Comparison of ENCODE assay signal across 10 cellular contexts in the genomic region with DNA sequence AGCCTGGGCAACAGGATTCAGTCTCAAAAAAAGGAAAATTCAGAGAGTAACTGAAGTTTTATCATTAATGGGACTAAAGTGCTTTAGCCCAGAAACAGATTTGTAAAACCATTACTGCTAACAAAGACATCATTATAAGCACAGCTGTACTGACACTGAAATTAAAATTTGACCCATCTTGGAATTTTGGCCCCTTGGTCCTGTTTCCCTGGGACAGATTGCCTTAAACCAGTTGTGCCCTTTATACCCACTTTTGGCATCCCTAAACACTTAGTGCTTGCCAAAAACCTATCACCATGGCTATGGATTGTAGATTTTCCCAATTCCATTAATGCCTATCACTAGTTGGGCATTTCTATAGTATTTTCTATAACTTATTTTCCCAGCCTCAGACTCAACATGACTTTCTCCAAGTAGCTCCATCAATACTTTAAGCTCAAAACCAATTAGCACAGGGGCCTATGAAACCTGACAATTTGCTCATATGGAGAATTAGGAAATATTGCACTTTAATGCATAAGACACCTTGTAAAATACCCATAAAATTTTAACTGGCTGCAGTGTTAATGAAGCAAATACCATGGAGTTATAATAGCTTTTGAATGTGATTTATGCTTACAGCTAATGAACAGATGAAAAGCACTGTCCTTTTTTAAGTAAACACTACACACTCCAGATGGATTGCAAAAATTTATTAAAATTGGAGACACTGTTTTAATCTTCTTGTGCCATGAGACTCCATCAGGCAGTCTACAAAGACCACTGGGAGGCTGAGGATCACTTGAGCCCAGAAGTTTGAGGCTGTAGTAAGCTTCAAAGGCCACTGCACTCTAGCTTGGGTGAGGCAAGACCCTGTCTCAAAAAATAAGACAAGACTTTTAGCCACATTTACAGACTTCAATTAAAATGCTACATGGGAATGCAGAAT. TPM values are rescaled to one million over a fixed set of nuclear protein-coding genes. Genes with fewer than 3 reads are reported as not detected.
DNase-seq lines count a peak whose midpoint lies in the region; TF ChIP-seq lines count a peak whose summit lies in the region.
"Had no signal": no experiment of that assay in that cellular context is flagged by ENCODE, and none has a peak within 500 bp of the region (broad histone marks: within the 10 kb centered on the region; RNA-seq: fewer than 3 reads in every experiment).

No MANE protein-coding gene starts in this region.

- TF ChIP-seq RAD21 in SK-N-SH (IDR thresholded peaks at IDR 0.05; ENCODE audit: low read length), result no peak

- peak; percentile 8 for DNase-seq in GM12865 (ENCODE audit: low read depth)
- DNase-seq in SK-N-SH, result no peak
- DNase-seq in epithelial cell of prostate (ENCODE audit: low read depth, low spot score), result no peak
- no peak for DNase-seq in HT-29 (ENCODE audit: low spot score)
- no peak for DNase-seq in SK-N-DZ (ENCODE audit: low spot score)
- DNase-seq in GM10248 (ENCODE audit: extremely low spot score), result no peak
- DNase-seq in ovary, result no peak
- DNase-seq: NCI-H2029 had no signal

- CTCF ChIA-PET in SK-N-SH (lab: Yijun Ruan, JAX) (interaction anchor here (0.6 to 1.3 kb wide), 4 partner anchors 9 to 32 kb away, joined by 3 to 4 read pairs (median 3); no protein-coding TSS in a partner anchor), GM10248 (lab: Yijun Ruan, JAX) (interaction anchor here (1.0 to 3.3 kb wide), 4 partner anchors 9 to 1118 kb away, joined by 3 to 13 read pairs (median 4); no protein-coding TSS in a partner anchor)

- no peaks in the 10 kb centered on the region for H3K9me2 ChIP-seq in SK-N-SH

- H3K4me3 ChIP-seq in BLaER1, result no peak overlapping the region
- H3K4me3 ChIP-seq in GM12865 (ENCODE audit: low read depth, low read length), result peak overlapping the region; percentile 83
- H3K4me3 ChIP-seq in SK-N-SH (ENCODE audit: low read depth in 2 of 2, low read length in 1 of 2), result no peak overlapping the region
- no peak overlapping the region for H3K4me3 ChIP-seq in ovary

- H3K9ac ChIP-seq in BLaER1, result no peak overlapping the region
- H3K9ac ChIP-seq in SK-N-SH, result no peak overlapping the region

- no peaks in the 10 kb centered on the region for H3K9me3 ChIP-seq in BLaER1
- no peaks in the 10 kb centered on the region for H3K9me3 ChIP-seq in SK-N-SH
- H3K9me3 ChIP-seq in ovary, result no peaks in the 10 kb centered on the region

- POLR2A ChIA-PET in SK-N-SH (lab: Yijun Ruan, JAX), result no interaction called here
- POLR2A ChIA-PET in GM10248 (lab: Yijun Ruan, JAX), result interaction anchor here (1.0 to 2.0 kb wide), 3 partner anchors 9 to 39 kb away, joined by 3 to 4 read pairs (median 3); a partner anchor contains a TSS

- H4K20me1 ChIP-seq in BLaER1 (peaks cover 61% of the 10 kb centered on the region), SK-N-SH (ENCODE audit: insufficient read depth) (peaks cover 49% of the 10 kb centered on the region)

- H3K4me2 ChIP-seq in BLaER1 (peak overlapping the region; percentile 86), SK-N-SH (no peak overlapping the region)

- H3K4me1 ChIP-seq in BLaER1, result peaks cover 26% of the 10 kb centered on the region
- peaks cover 6 to 17% of the 10 kb centered on the region in 2 experiments; a peak in 3 of 4 replicates for H3K4me1 ChIP-seq in SK-N-SH (ENCODE audit: control insufficient read depth in 1 of 2, insufficient read depth in 2 of 2, low read depth in 1 of 2, low read length in 1 of 2)
- peaks cover 3% of the 10 kb centered on the region for H3K4me1 ChIP-seq in ovary (ENCODE audit: insufficient read depth)

- intact Hi-C loops in ovary (cut with DNase I), result no loop called here

- TF ChIP-seq CTCF in GM12865 (IDR thresholded peaks at IDR 0.05; ENCODE audit: insufficient read depth, low read depth, low read length, missing control alignments) (no peak), SK-N-SH (IDR thresholded peaks at IDR 0.05) (no peak), GM10248 (IDR thresholded peaks at IDR 0.05; ENCODE audit: control extremely low read depth, extremely low read depth, low read depth, missing control alignments) (no peak), ovary (IDR thresholded peaks at IDR 0.05) (no peak)

- H2AFZ ChIP-seq in SK-N-SH (ENCODE audit: low read depth), result no peak overlapping the region

- peaks cover 71% of the 10 kb centered on the region for H3K36me3 ChIP-seq in BLaER1
- H3K36me3 ChIP-seq in SK-N-SH (replicated peaks in 1 of 2; ENCODE audit: control insufficient read depth in 1 of 2, insufficient read depth in 2 of 2, low read length in 1 of 2), result peaks cover 49 to 70% of the 10 kb centered on the region in 2 experiments
- no peaks in the 10 kb centered on the region for H3K36me3 ChIP-seq in ovary

- H3K27me3 ChIP-seq in BLaER1 (no peaks in the 10 kb centered on the region), SK-N-SH (ENCODE audit: insufficient read depth) (no peaks in the 10 kb centered on the region), ovary (no peaks in the 10 kb centered on the region)

- H3K79me2 ChIP-seq in SK-N-SH (ENCODE audit: insufficient read depth), result peaks cover 31% of the 10 kb centered on the region

- TF ChIP-seq EP300 in SK-N-SH (IDR thresholded peaks at IDR 0.05; ENCODE audit: borderline replicate concordance in 1 of 2, low read depth in 1 of 2, low read length in 1 of 2) (no peak), ovary (IDR thresholded peaks at IDR 0.05) (no peak)

- no peak overlapping the region for H3K27ac ChIP-seq in BLaER1
- peak overlapping the region; percentile 24 to 74; a peak in 3 of 4 replicates for H3K27ac ChIP-seq in SK-N-SH (ENCODE audit: low read depth in 2 of 2, low read length in 1 of 2)
- peak overlapping the region; percentile 95 for H3K27ac ChIP-seq in epithelial cell of prostate
- no peak overlapping the region for H3K27ac ChIP-seq in ovary

- no peak for TF ChIP-seq POLR2A in ovary (IDR thresholded peaks at IDR 0.05)

- H3F3A ChIP-seq in SK-N-SH (replicated peaks; ENCODE audit: insufficient read depth), result peaks cover 81% of the 10 kb centered on the region

TF ChIP-seq in SK-N-SH, 30 proteins besides CTCF, POLR2A, EP300 and RAD21:
- no peak for TF ChIP-seq MXI1 (IDR thresholded peaks at IDR 0.05; ENCODE audit: low read depth, low read length)
- no peak for TF ChIP-seq NFIC (IDR thresholded peaks at IDR 0.05; ENCODE audit: borderline replicate concordance)
- TF ChIP-seq GABPA (IDR thresholded peaks at IDR 0.05; ENCODE audit: low read depth), result no peak
- TF ChIP-seq POLR2AphosphoS5 (IDR thresholded peaks at IDR 0.05; ENCODE audit: low read depth, low read length), result peak; percentile 60; the same call in 1 of the 2 replicates
- TF ChIP-seq, protein P1, sequence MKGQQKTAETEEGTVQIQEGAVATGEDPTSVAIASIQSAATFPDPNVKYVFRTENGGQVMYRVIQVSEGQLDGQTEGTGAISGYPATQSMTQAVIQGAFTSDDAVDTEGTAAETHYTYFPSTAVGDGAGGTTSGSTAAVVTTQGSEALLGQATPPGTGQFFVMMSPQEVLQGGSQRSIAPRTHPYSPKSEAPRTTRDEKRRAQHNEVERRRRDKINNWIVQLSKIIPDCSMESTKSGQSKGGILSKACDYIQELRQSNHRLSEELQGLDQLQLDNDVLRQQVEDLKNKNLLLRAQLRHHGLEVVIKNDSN (IDR thresholded peaks at IDR 0.05; ENCODE audit: borderline replicate concordance, low read depth), result no peak
- no peak for TF ChIP-seq FOXM1 (IDR thresholded peaks at IDR 0.05; ENCODE audit: low read depth)
- TF ChIP-seq JUND (IDR thresholded peaks at IDR 0.05), result 0 out of 2 replicates have a peak, but pooled peaks have one; percentile 5

RNA-seq across cellular contexts. Expression of a gene that starts 4.3 kb away (rescaled TPM):
- polyA plus RNA-seq in SK-N-SH (2012; rRNA removed) (961 and 1,422 TPM in 2 replicates), ovary (1,000 to 10,000 TPM in 1 of 2 donors, 100 to 1,000 TPM in 1; 802 to 2,293 TPM)
- polyA plus RNA-seq in SK-N-SH (2012; cell fraction: cytosol; rRNA removed), result 1,326 and 1,438 TPM in 2 replicates
- 871 and 1,534 TPM in 2 replicates for polyA plus RNA-seq in SK-N-SH (2012; cell fraction: nucleus; rRNA removed)
- 283 TPM in 2 replicates for total RNA-seq in HT-29 (2014; rRNA removed; shearing (Covaris generic))
- polyA plus RNA-seq in SK-N-DZ (2014; cell fraction: cytosol; rRNA removed), result 1,132 and 1,143 TPM in 2 replicates
- polyA plus RNA-seq in SK-N-DZ (2014; cell fraction: nucleus; rRNA removed), result 2,155 and 2,228 TPM in 2 replicates
- total RNA-seq in ovary, result 1,000 to 10,000 TPM in 6 of 7 donors, 100 to 1,000 TPM in 1; 958 to 2,885 (median 1,266) TPM

RNA-seq across cellular contexts. Expression of a gene that starts 4.7 kb away (rescaled TPM):
- 0.89 and 1.2 TPM in 2 replicates for polyA plus RNA-seq in SK-N-SH (2012; rRNA removed)
- polyA plus RNA-seq in SK-N-SH (2012; cell fraction: cytosol; rRNA removed), result 0.73 and 0.75 TPM in 2 replicates
- polyA plus RNA-seq in SK-N-SH (2012; cell fraction: nucleus; rRNA removed), result 1.6 and 3.4 TPM in 2 replicates
- total RNA-seq in HT-29 (2014; rRNA removed; shearing (Covaris generic)), result 2.0 and 2.6 TPM in 2 replicates
- 4.3 and 6.2 TPM in 2 replicates for polyA plus RNA-seq in SK-N-DZ (2014; cell fraction: cytosol; rRNA removed)
- polyA plus RNA-seq in SK-N-DZ (2014; cell fraction: nucleus; rRNA removed), result 6.0 and 9.6 TPM in 2 replicates
- 10 to 100 TPM in 5 of 7 donors, 1 to 10 TPM in 2; 6.5 to 20.0 (median 14.9) TPM for total RNA-seq in ovary
- 1 to 10 TPM; 2.3 to 4.4 TPM for polyA plus RNA-seq in ovary

RNA-seq across cellular contexts. Expression of a gene that starts 38.8 kb away (rescaled TPM):
- 4.0 and 6.9 TPM in 2 replicates for polyA plus RNA-seq in SK-N-SH (2012; rRNA removed)
- 5.7 and 6.5 TPM in 2 replicates for polyA plus RNA-seq in SK-N-SH (2012; cell fraction: cytosol; rRNA removed)
- polyA plus RNA-seq in SK-N-SH (2012; cell fraction: nucleus; rRNA removed), result 2.0 and 4.4 TPM in 2 replicates
- total RNA-seq in HT-29 (2014; rRNA removed; shearing (Covaris generic)), result 9.9 and 13.0 TPM in 2 replicates
- polyA plus RNA-seq in SK-N-DZ (2014; cell fraction: cytosol; rRNA removed), result 17.0 and 17.8 TPM in 2 replicates
- polyA plus RNA-seq in SK-N-DZ (2014; cell fraction: nucleus; rRNA removed), result 5.2 and 7.5 TPM in 2 replicates
- total RNA-seq in ovary, result 1 to 10 TPM; 1.1 to 5.6 (median 3.1) TPM
- polyA plus RNA-seq in ovary, result 1 to 10 TPM; 2.4 to 3.9 TPM

RNA-seq across cellular contexts. Expression of a gene that starts 39.0 kb away (rescaled TPM):
- polyA plus RNA-seq in SK-N-SH (2012; rRNA removed) (17.1 and 22.1 TPM in 2 replicates), ovary (10 to 100 TPM in 1 of 2 donors, 1 to 10 TPM in 1; 4.3 to 20.5 TPM)
- 20.1 and 22.9 TPM in 2 replicates for polyA plus RNA-seq in SK-N-SH (2012; cell fraction: cytosol; rRNA removed)
- polyA plus RNA-seq in SK-N-SH (2012; cell fraction: nucleus; rRNA removed), result 15.1 and 21.4 TPM in 2 replicates
- 11.1 and 14.5 TPM in 2 replicates for total RNA-seq in HT-29 (2014; rRNA removed; shearing (Covaris generic))
- 53.6 and 54.3 TPM in 2 replicates for polyA plus RNA-seq in SK-N-DZ (2014; cell fraction: cytosol; rRNA removed)
- polyA plus RNA-seq in SK-N-DZ (2014; cell fraction: nucleus; rRNA removed), result 37.8 and 50.1 TPM in 2 replicates
- total RNA-seq in ovary, result 10 to 100 TPM in 2 of 7 donors, 1 to 10 TPM in 5; 7.8 to 11.5 (median 9.1) TPM

RNA-seq across cellular contexts. Expression of a gene that starts 53.6 kb away (rescaled TPM):
- 0.05 and 0.08 TPM in 2 replicates for polyA plus RNA-seq in SK-N-SH (2012; rRNA removed)
- 0.03 and 0.04 TPM in 2 replicates for polyA plus RNA-seq in SK-N-SH (2012; cell fraction: cytosol; rRNA removed)
- 0.18 and 0.27 TPM in 2 replicates for polyA plus RNA-seq in SK-N-SH (2012; cell fraction: nucleus; rRNA removed)
- not detected in 2 replicates for total RNA-seq in HT-29 (2014; rRNA removed; shearing (Covaris generic))
- not detected in 2 replicates for polyA plus RNA-seq in SK-N-DZ (2014; cell fraction: cytosol; rRNA removed)
- 0.12 TPM in 1 of 2 replicates, not detected in the other for polyA plus RNA-seq in SK-N-DZ (2014; cell fraction: nucleus; rRNA removed)
- 1 to 10 TPM in 2 of 7 donors, under 1 TPM in 1, not detected in 4; 0.40 to 1.6 (median 1.1) TPM for total RNA-seq in ovary
- under 1 TPM in 1 of 2 donors, not detected in 1; 0.37 TPM for polyA plus RNA-seq in ovary
- total RNA-seq: skeletal muscle tissue had no signal

Comparison
In these comparisons a context has a peak if more than half of its experiments do, and no peak if none do; other contexts are left out.
1. H3K27ac ChIP-seq: peak in SK-N-SH (2 of 2) and epithelial cell of prostate (single experiment); none in BLaER1 (single experiment) and ovary (0 of 2).